8 cellular contexts compared by ENCODE assay signal in the genomic region with DNA sequence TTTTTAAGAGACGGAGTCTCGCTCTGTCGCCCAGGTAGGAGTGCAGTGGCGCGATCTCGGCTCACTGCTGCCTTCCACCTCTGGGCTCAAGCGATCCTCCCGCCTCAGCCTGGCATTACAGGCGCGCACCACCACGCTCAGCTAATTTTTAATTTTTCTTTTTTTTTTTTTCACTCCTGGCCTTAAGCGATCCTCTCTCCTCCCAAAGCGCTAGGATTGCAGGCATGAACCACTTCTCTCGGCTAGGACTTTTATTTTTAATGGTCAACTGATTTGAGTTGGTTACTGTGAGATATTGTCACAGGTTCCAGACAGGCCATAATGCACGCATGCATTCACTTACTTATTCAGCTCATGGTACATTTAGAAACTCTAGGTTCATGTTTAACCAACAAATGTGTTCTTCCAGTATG. TPM values are rescaled to one million over a fixed set of nuclear protein-coding genes. Genes with fewer than 3 reads are reported as not detected.
A peak's percentile ranks its signal among the peaks of the same experiment; 100 is the strongest.
DNase-seq lines count a peak whose midpoint lies in the region; ATAC-seq and TF ChIP-seq lines count a peak whose summit lies in the region.

No MANE protein-coding gene starts in this region.

- intact Hi-C loops in heart left ventricle (cut with DNase I) (loop anchor here in 3 of 10 donors (1.0 to 10.0 kb wide), 5 partner anchors 9 to 65 kb away; a partner anchor contains a TSS), Right ventricle myocardium superior (cut with DNase I) (no loop called here)

- H3K9me3 ChIP-seq in heart left ventricle (no peaks in the 10 kb centered on the region), iPS-18c (ENCODE audit: control insufficient read depth, insufficient read depth, low read length) (no peaks in the 10 kb centered on the region), thymus (ENCODE audit: control insufficient read depth) (no peaks in the 10 kb centered on the region)

- ATAC-seq in heart left ventricle (no peak), Right ventricle myocardium superior (ENCODE audit: poor library complexity) (no peak)

- TF ChIP-seq POLR2A in heart left ventricle (IDR thresholded peaks at IDR 0.05), result no peak

- H3K36me3 ChIP-seq in heart left ventricle, result peaks cover 0 to 59% (median 42%) of the 10 kb centered on the region in 9 donors
- peaks cover 7% of the 10 kb centered on the region for H3K36me3 ChIP-seq in thymus (ENCODE audit: control insufficient read depth, insufficient read depth)

- 9 to 16% (median 14%) methylated on average over 15 of the region's 15 CpGs for whole genome bisulfite sequencing in heart left ventricle, 4 donors
- 14% methylated on average over 15 of the region's 15 CpGs for WGBS in thymus

- H3K4me3 ChIP-seq in heart left ventricle (peak overlapping the region; percentile 38 to 94 (median 82)), iPS-18c (ENCODE audit: insufficient read depth, low read depth, low read length) (peak overlapping the region; percentile 98), thymus (ENCODE audit: low read length) (peak overlapping the region; percentile 94)

- DNase-seq in heart left ventricle, result no peak
- no peak for DNase-seq in Right ventricle myocardium superior
- DNase-seq in stimulated activated CD8-positive, alpha-beta memory T cell treated with anti-CD3 and anti-CD28 coated beads, Interleukin-4, amount 100 ng/mL, for 48 hours, result no peak
- no peak for DNase-seq in activated CD4-positive, alpha-beta T cell treated with anti-CD3 and anti-CD28 coated beads for 48 hours
- DNase-seq in cerebellum (ENCODE audit: low spot score), result no peak

- H3K4me1 ChIP-seq in heart left ventricle, result peaks cover 0 to 22% (median 14%) of the 10 kb centered on the region in 12 donors
- no peaks in the 10 kb centered on the region for H3K4me1 ChIP-seq in thymus (ENCODE audit: control insufficient read depth, insufficient read depth, low read length)

- H3K27me3 ChIP-seq in heart left ventricle, result no peaks in the 10 kb centered on the region
- H3K27me3 ChIP-seq in thymus (ENCODE audit: control insufficient read depth, insufficient read depth), result no peaks in the 10 kb centered on the region

- peak overlapping the region; percentile 84 to 99 (median 96) for H3K27ac ChIP-seq in heart left ventricle
- peak overlapping the region; percentile 98 for H3K27ac ChIP-seq in VCaP
- H3K27ac ChIP-seq in thymus (ENCODE audit: low read depth), result peak overlapping the region; percentile 99

- TF ChIP-seq CTCF in heart left ventricle (IDR thresholded peaks at IDR 0.05) (peak in 1 of 12 donors; percentile 2), VCaP (conservative IDR thresholded peaks at IDR 0.05) (peak; percentile 4; the same call in 1 of the 2 replicates)

RNA-seq across cellular contexts. Expression of a gene that starts 0.9 kb away (rescaled TPM):
- total RNA-seq in heart left ventricle, result 1 to 10 TPM; 2.1 to 7.9 (median 5.7) TPM
- 1 to 10 TPM; 2.7 to 8.9 TPM for polyA plus RNA-seq in heart left ventricle
- total RNA-seq in Right ventricle myocardium superior, result 3.6 TPM
- polyA plus RNA-seq in thymus, result 5.1 TPM
- total RNA-seq in cerebellum, result 5.6 TPM

RNA-seq across cellular contexts. Expression of a gene that starts 1.0 kb away (rescaled TPM):
- total RNA-seq in heart left ventricle (10 to 100 TPM in 6 of 9 donors, 1 to 10 TPM in 3; 5.8 to 32.7 (median 11.6) TPM), Right ventricle myocardium superior (12.7 TPM), cerebellum (50.4 TPM)
- polyA plus RNA-seq in heart left ventricle (10 to 100 TPM; 14.0 to 21.1 TPM), thymus (27.6 TPM)

RNA-seq across cellular contexts. Expression of a gene that starts 9.0 kb away (rescaled TPM):
- total RNA-seq in heart left ventricle, result 10 to 100 TPM; 27.4 to 62.9 (median 40.8) TPM
- 10 to 100 TPM; 32.0 to 34.3 TPM for polyA plus RNA-seq in heart left ventricle
- total RNA-seq in Right ventricle myocardium superior, result 36.6 TPM
- polyA plus RNA-seq in thymus, result 119 TPM
- total RNA-seq in cerebellum, result 57.3 TPM

RNA-seq across cellular contexts. Expression of a gene that starts 49.2 kb away (rescaled TPM):
- total RNA-seq in heart left ventricle (10 to 100 TPM; 14.8 to 28.5 (median 23.1) TPM), Right ventricle myocardium superior (20.0 TPM), cerebellum (33.4 TPM)
- polyA plus RNA-seq in heart left ventricle (10 to 100 TPM; 22.7 to 41.2 TPM), thymus (68.0 TPM)

RNA-seq across cellular contexts. Expression of a gene that starts 56.0 kb away (rescaled TPM):
- 10 to 100 TPM; 11.0 to 22.2 (median 13.5) TPM for total RNA-seq in heart left ventricle
- polyA plus RNA-seq in heart left ventricle, result 10 to 100 TPM; 12.4 to 15.8 TPM
- total RNA-seq in Right ventricle myocardium superior, result 13.9 TPM
- polyA plus RNA-seq in thymus, result 5.1 TPM
- 11.4 TPM for total RNA-seq in cerebellum
